ENCODE assay signal across 8 cellular contexts in genomic region chr3:26712211-26713026, GRCh38.
DNase-seq lines count a peak whose midpoint lies in the region; ATAC-seq, FAIRE-seq and TF ChIP-seq lines count a peak whose summit lies in the region.

No MANE protein-coding gene starts in this region.

- FAIRE-seq in keratinocyte (lab: Jason Lieb, UNC): peak; percentile 39

- dilution Hi-C loops in keratinocyte (cut with MboI; ENCODE audit: extremely low pct_ligation_motif_present, low sequenced_read_pairs): no loop called here

- in situ Hi-C loops in astrocyte of the spinal cord (cut with HindIII; ENCODE audit: low sequenced_read_pairs): no loop called here

- peak; percentile 70 for DNase-seq in A673 (ENCODE audit: low spot score)
- peak; percentile 47 for DNase-seq in NCI-H1105 treated with DMSO at 0.1 percent for 48 hours (lab: John Stamatoyannopoulos, UW)
- DNase-seq in astrocyte of the spinal cord (ENCODE audit: low read depth, low spot score): peak; percentile 15
- DNase-seq in keratinocyte (ENCODE audit: low read depth, low spot score): no peak
- no peak for DNase-seq in activated CD4-positive, alpha-beta T cell treated with anti-CD3 and anti-CD28 coated beads for 4 hours

- peak; percentile 80 for ATAC-seq in GM18498 (IDR thresholded peaks at IDR 0.05; ENCODE audit: unreplicated experiment)
- ATAC-seq in HG02763 (IDR thresholded peaks at IDR 0.05; ENCODE audit: unreplicated experiment): peak; percentile 77
- no peak for ATAC-seq in HG03097 (IDR thresholded peaks at IDR 0.05; ENCODE audit: low FRiP score, unreplicated experiment)

- H3K4me1 ChIP-seq in A673 (ENCODE audit: insufficient read depth, low read length, poor library complexity, severe bottlenecking) (no peaks in the 10 kb centered on the region), keratinocyte (ENCODE audit: control insufficient read depth, extremely low read depth, insufficient read depth, low read length) (no peaks in the 10 kb centered on the region)

- no peak overlapping the region for H3K4me2 ChIP-seq in keratinocyte (ENCODE audit: control insufficient read depth, extremely low read depth, insufficient read depth, low read depth, low read length)

- no TSS peak for BruUV-seq in A673 (replicated peaks; lab: Mats Ljungman, UMichigan)

- H3K9me1 ChIP-seq in keratinocyte (ENCODE audit: control insufficient read depth, extremely low read depth, insufficient read depth, low read length): no peaks in the 10 kb centered on the region

- H3K79me2 ChIP-seq in keratinocyte (ENCODE audit: control insufficient read depth, insufficient read depth, low read length): no peaks in the 10 kb centered on the region

- POLR2A ChIA-PET in A673 (lab: Charles Lee; ENCODE audit: low non-redundant PET): no interaction called here

- H3K9ac ChIP-seq in keratinocyte (ENCODE audit: control insufficient read depth, extremely low read depth, insufficient read depth, low read length): no peak overlapping the region

- CTCF ChIA-PET in A673 (lab: Charles Lee): interaction anchor here (0.6 to 1.2 kb wide), 3 partner anchors 30 to 809 kb away, joined by 3 to 6 read pairs (median 5); no protein-coding TSS in a partner anchor

- H3K4me3 ChIP-seq in A673 (ENCODE audit: low read depth, low read length, poor library complexity, severe bottlenecking): no peak overlapping the region
- no peak overlapping the region for H3K4me3 ChIP-seq in astrocyte of the spinal cord (ENCODE audit: low read depth, low read length)
- H3K4me3 ChIP-seq in keratinocyte (ENCODE audit: control insufficient read depth in 2 of 3, extremely low read depth in 1 of 3, insufficient read depth in 2 of 3, low read depth in 1 of 3, low read length in 3 of 3): no peak overlapping the region

- H3K36me3 ChIP-seq in A673 (ENCODE audit: insufficient read depth, low read length, poor library complexity, severe bottlenecking): no peaks in the 10 kb centered on the region
- no peaks in the 10 kb centered on the region for H3K36me3 ChIP-seq in keratinocyte (ENCODE audit: control insufficient read depth in 2 of 2, extremely low read depth in 1 of 2, insufficient read depth in 2 of 2, low read length in 2 of 2)

- H4K20me1 ChIP-seq in keratinocyte (ENCODE audit: control insufficient read depth, extremely low read depth, insufficient read depth, low read length): no peaks in the 10 kb centered on the region

- no peaks in the 10 kb centered on the region for H3K27me3 ChIP-seq in A673 (replicated peaks; ENCODE audit: insufficient read depth, low read depth, low read length, poor library complexity)
- H3K27me3 ChIP-seq in keratinocyte (ENCODE audit: control insufficient read depth, extremely low read depth, insufficient read depth, low read length): no peaks in the 10 kb centered on the region

- no peak overlapping the region for H2AFZ ChIP-seq in keratinocyte (ENCODE audit: control insufficient read depth, low read length)

- TF ChIP-seq CTCF in A673 (conservative IDR thresholded peaks at IDR 0.05; ENCODE audit: low read depth, low read length): peak; percentile 69
- peak; percentile 37 for TF ChIP-seq CTCF in astrocyte of the spinal cord (IDR thresholded peaks at IDR 0.05; ENCODE audit: low read depth, low read length)
- TF ChIP-seq CTCF in keratinocyte (optimal IDR thresholded peaks at IDR 0.05 in 1 of 3, IDR thresholded peaks at IDR 0.05 in 1 of 3, conservative IDR thresholded peaks at IDR 0.05 in 1 of 3; ENCODE audit: extremely low read depth in 1 of 3, insufficient read depth in 2 of 3, low read length in 3 of 3): peak; percentile 30 to 51 (median 43)

- H3K27ac ChIP-seq in A673 (ENCODE audit: low read depth, low read length, poor library complexity, severe bottlenecking) (no peak overlapping the region), keratinocyte (ENCODE audit: control insufficient read depth, insufficient read depth, low read length) (no peak overlapping the region)

- H3K9me3 ChIP-seq in A673 (ENCODE audit: low read depth, low read length, poor library complexity, severe bottlenecking) (peaks cover 3% of the 10 kb centered on the region), keratinocyte (ENCODE audit: control insufficient read depth, low read depth, low read length) (no peaks in the 10 kb centered on the region)

- intact Hi-C loops in A673 (cut with micrococcal nuclease; ENCODE audit: unreplicated experiment): loop anchor here (2.0 to 5.0 kb wide), 3 partner anchors 810 to 1065 kb away; no protein-coding TSS in a partner anchor

Comparison
In these comparisons a context has a peak if more than half of its experiments do, and no peak if none do; other contexts are left out.
1. DNase-seq: peak in A673 (single experiment), NCI-H1105 treated with DMSO at 0.1 percent for 48 hours (single experiment) and astrocyte of the spinal cord (single experiment); none in keratinocyte (single experiment) and activated CD4-positive, alpha-beta T cell treated with anti-CD3 and anti-CD28 coated beads for 4 hours (0 of 2).
2. Peak in every context shown above with its lines, with median percentiles within 50 percentile points of each other: CTCF ChIP-seq.